Comparison of ENCODE assay signal across 8 cellular contexts in the genomic region with DNA sequence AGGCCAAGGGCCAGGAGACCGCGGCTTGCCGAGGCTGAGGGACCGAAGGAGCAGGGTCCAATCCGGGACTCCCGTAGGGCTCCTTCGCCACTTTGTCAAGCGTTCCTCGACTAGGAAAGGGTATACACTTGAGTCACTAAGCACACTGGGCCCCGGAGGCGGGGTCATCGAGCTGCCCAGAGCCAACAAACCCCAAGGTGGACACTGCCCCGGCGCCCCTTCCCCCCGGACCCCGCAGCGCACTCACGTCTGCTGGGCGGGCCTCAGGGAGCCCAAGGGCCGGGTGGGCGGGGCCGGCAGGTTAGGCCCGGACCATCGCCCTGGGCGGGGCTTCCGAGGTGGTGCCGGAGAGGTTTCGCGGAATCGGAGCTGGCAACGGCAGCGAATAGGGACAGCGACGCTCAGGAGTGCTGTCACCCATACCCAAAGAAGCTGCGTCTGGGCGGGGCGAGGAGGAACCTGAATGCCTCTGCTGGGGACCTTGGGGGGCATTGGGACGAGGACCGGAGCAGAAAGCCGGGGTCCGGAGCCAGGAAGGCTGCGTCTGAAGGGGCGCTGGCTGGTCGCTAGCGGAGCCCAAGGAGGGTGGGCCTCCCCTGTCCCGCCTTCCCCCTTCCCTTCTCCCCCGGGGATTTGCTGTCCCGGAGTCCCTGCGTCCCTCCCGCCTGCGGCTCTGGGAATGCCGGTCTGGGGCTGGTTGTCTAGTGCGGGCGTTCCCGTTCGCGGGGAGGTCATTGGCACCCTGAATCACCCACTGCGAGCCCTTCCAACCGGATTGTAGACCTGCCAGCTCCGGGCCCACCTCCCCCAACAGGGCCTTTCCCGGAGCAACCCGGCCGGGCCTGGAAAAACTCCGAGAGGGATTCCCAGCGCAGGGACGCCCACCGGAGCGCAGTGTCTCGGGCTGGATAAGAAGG.
DNase-seq lines count a peak whose midpoint lies in the region; ATAC-seq and TF ChIP-seq lines count a peak whose summit lies in the region.

No MANE protein-coding gene starts in this region.

- 0 to 4% (median 3%) methylated on average over 45 to 69 of the region's 69 CpGs for WGBS in heart left ventricle, 4 donors

- TF ChIP-seq CTCF in GM12864 (IDR thresholded peaks at IDR 0.05; ENCODE audit: low read depth, low read length, missing control alignments) (no peak), heart left ventricle (IDR thresholded peaks at IDR 0.05) (no peak)

- H3K9me3 ChIP-seq in heart left ventricle, result no peaks in the 10 kb centered on the region

- ATAC-seq in heart left ventricle (peak in 2 of 4 donors; percentile 6 to 8), HG03565 (IDR thresholded peaks at IDR 0.05; ENCODE audit: unreplicated experiment) (no peak)

- H3K27me3 ChIP-seq in heart left ventricle, result peaks cover 0 to 61% (median 15%) of the 10 kb centered on the region in 9 donors

- peak overlapping the region; percentile 31 to 86 (median 70) for H3K27ac ChIP-seq in heart left ventricle

- DNase-seq in GM12864 (ENCODE audit: low read depth) (no peak), NCI-H748 treated with DMSO at 0.1 percent for 48 hours (lab: John Stamatoyannopoulos, UW) (peak; percentile 47), activated gamma-delta T cell treated with Interleukin-2 at 50 U/mL for 16 hours (peak; percentile 66), heart left ventricle (peak; percentile 38 to 82 (median 52)), skeletal muscle cell (ENCODE audit: low read depth) (no peak), retina (no peak), NK-92 (lab: John Stamatoyannopoulos, UW; ENCODE audit: unreplicated experiment) (no peak)

- peaks cover 0 to 66% (median 51%) of the 10 kb centered on the region in 12 donors for H3K4me1 ChIP-seq in heart left ventricle

- TF ChIP-seq POLR2A in heart left ventricle (IDR thresholded peaks at IDR 0.05), result no peak

- intact Hi-C loops in heart left ventricle (cut with DNase I), result no loop called here

- peaks cover 0 to 25% (median 16%) of the 10 kb centered on the region in 9 donors for H3K36me3 ChIP-seq in heart left ventricle

- H3K4me3 ChIP-seq in GM12864 (ENCODE audit: low read depth, low read length) (peak overlapping the region; percentile 44), heart left ventricle (peak overlapping the region; percentile 37 to 68 (median 59)), skeletal muscle cell (ENCODE audit: low read depth, low read length) (peak overlapping the region; percentile 32)

Comparison
In these comparisons a context has a peak if more than half of its experiments do, and no peak if none do; other contexts are left out.
1. DNase-seq: peak in NCI-H748 treated with DMSO at 0.1 percent for 48 hours (single experiment), activated gamma-delta T cell treated with Interleukin-2 at 50 U/mL for 16 hours (single experiment) and heart left ventricle (5 of 5); none in GM12864 (single experiment), skeletal muscle cell (single experiment), retina (single experiment) and NK-92 (single experiment).
2. Peak in every context shown above with its lines, with median percentiles within 50 percentile points of each other: H3K4me3 ChIP-seq.